In the genomic region with DNA sequence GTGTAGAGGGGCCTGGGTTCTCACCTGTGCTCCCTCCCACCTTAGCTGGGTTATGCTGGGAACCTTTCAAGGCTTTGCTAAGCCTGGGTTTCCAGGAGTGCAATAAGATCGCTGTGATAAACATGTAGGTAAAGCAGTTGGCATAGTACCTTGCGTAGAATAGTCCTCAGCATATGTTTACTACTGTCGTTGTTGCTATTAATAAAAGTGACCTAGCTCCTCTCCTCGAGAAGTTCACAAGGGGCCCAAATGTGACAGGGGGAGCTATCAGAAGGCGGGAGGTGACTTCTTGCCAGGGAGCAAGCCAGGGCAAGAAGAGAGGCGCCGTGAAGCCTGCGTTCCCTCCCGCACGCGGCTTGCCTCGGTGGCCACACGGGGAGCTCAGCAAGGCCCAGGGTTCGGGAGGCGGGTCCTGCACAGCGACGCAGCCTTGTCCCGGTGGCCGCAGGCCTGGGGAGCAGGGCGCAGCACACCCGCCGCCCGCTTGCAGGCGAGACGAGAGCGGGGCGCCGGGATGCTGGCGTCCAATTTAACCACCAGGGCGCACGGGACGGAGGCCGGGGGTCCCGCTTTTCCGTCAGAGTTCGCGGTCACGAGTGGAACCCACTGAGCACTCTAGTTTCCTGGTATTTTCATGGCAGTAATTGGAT, we compare ENCODE assay signal across 1 cellular context.
TF ChIP-seq lines count a peak whose summit lies in the region.

No MANE protein-coding gene starts in this region.

TF ChIP-seq in K562, 482 proteins besides CTCF, POLR2A, EP300 and RAD21 (continued from another document):
- TF ChIP-seq, protein P1, sequence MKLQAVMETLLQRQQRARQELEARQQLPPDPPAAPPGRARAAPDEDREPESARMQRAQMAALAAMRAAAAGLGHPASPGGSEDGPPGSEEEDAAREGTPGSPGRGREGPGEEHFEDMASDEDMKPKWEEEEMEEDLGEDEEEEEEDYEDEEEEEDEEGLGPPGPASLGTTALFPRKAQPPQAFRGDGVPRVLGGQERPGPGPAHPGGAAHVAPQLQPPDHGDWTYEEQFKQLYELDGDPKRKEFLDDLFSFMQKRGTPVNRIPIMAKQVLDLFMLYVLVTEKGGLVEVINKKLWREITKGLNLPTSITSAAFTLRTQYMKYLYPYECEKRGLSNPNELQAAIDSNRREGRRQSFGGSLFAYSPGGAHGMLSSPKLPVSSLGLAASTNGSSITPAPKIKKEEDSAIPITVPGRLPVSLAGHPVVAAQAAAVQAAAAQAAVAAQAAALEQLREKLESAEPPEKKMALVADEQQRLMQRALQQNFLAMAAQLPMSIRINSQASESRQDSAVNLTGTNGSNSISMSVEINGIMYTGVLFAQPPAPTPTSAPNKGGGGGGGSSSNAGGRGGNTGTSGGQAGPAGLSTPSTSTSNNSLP (IDR thresholded peaks at IDR 0.05; ENCODE audit: borderline replicate concordance, low read depth, low read length), result no peak
- TF ChIP-seq ATF1 (CRISPR knock-in tag; IDR thresholded peaks at IDR 0.05) (no peak), ATF1 (tag; IDR thresholded peaks at IDR 0.05) (0 out of 2 replicates have a peak, but pooled peaks have one; percentile 24), GTF2B (IDR thresholded peaks at IDR 0.05; ENCODE audit: extremely low read depth, insufficient read length) (no peak), CREBBP (IDR thresholded peaks at IDR 0.05; ENCODE audit: low read depth, low read length) (no peak), SREBF1 (IDR thresholded peaks at IDR 0.05; ENCODE audit: borderline replicate concordance, low read depth, low read length) (no peak), NR4A1 (CRISPR knock-in tag; IDR thresholded peaks at IDR 0.05) (no peak), NR4A1 (tag; IDR thresholded peaks at IDR 0.05) (peak; percentile 34; the same call in 1 of the 2 replicates), PCBP2 (IDR thresholded peaks at IDR 0.05; ENCODE audit: low read depth, low read length, poor library complexity, severe bottlenecking) (no peak), L3MBTL2 (IDR thresholded peaks at IDR 0.05) (peak; percentile 37), KHSRP (IDR thresholded peaks at IDR 0.05) (no peak), ETS1 (conservative IDR thresholded peaks at IDR 0.05; ENCODE audit: control insufficient read depth, low read depth, low read length) (0 out of 2 replicates have a peak, but pooled peaks have one; percentile 42), NFRKB (IDR thresholded peaks at IDR 0.05; ENCODE audit: low read depth) (no peak), SUPT5H (IDR thresholded peaks at IDR 0.05) (no peak), NFIC (IDR thresholded peaks at IDR 0.05) (peak; percentile 42; the same call in 1 of the 2 replicates)
- TF ChIP-seq, protein P2, sequence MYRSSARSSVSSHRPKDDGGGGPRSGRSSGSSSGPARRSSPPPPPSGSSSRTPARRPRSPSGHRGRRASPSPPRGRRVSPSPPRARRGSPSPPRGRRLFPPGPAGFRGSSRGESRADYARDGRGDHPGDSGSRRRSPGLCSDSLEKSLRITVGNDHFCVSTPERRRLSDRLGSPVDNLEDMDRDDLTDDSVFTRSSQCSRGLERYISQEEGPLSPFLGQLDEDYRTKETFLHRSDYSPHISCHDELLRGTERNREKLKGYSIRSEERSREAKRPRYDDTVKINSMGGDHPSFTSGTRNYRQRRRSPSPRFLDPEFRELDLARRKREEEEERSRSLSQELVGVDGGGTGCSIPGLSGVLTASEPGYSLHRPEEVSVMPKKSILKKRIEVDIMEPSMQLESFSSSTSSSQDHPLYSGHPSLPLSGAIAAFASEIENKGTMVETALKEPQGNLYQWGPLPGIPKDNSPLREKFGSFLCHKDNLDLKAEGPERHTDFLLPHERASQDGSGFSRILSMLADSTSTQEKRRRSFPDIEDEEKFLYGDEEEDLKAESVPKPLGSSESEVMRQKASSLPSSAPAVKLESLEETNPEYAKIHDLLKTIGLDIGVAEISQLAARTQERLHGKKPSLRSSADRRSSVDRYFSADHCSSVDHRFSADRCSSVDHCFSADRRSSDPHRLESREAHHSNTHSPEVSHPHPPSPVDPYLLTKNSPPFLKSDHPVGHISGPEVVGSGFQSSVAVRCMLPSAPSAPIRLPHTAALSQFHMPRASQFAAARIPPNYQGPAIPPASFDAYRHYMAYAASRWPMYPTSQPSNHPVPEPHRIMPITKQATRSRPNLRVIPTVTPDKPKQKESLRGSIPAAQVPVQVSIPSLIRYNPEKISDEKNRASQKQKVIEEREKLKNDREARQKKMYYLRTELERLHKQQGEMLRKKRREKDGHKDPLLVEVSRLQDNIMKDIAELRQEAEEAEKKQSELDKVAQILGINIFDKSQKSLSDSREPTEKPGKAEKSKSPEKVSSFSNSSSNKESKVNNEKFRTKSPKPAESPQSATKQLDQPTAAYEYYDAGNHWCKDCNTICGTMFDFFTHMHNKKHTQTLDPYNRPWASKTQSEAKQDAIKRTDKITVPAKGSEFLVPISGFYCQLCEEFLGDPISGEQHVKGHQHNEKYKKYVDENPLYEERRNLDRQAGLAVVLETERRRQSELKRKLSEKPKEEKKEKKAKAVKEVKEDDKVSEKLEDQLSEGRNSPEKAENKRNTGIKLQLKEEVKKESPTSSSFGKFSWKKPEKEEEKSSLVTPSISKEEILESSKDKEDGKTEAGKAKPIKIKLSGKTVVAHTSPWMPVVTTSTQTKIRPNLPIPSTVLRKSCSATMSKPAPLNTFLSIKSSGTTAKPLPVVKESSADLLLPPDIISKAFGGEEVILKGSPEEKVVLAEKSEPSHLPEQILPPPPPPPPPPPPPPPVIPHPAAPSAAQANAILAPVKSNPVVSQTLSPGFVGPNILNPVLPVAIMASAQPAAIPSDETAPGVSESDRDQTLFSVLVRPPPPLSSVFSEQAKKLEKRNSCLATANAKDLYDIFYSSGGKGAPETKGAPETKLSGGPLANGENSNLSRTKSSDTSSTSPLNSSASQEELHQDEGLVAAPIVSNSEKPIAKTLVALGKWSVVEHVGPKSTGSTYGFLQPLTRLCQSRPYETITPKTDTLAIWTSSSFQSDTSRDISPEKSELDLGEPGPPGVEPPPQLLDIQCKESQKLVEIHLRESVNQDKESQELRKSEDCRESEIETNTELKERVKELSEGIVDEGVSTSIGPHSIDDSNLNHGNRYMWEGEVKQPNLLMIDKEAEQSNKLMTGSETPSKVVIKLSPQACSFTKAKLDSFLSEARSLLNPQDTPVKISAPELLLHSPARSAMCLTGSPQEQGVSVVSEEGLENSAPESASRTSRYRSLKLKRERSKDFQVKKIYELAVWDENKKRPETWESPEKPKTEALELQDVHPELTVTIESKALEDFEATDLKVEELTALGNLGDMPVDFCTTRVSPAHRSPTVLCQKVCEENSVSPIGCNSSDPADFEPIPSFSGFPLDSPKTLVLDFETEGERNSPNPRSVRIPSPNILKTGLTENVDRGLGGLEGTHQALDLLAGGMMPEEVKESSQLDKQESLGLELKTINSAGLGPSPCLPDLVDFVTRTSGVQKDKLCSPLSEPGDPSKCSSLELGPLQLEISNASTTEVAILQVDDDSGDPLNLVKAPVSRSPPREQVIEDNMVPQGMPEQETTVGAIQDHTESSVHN (IDR thresholded peaks at IDR 0.05; ENCODE audit: borderline replicate concordance in 1 of 2, low read depth in 1 of 2), result no peak
